1 cellular context compared by ENCODE assay signal in genomic region chr1:236550961-236551851, GRCh38.
TF ChIP-seq lines count a peak whose summit lies in the region.

No MANE protein-coding gene starts in this region.

TF ChIP-seq in A549, 52 proteins besides CTCF, POLR2A, EP300 and RAD21:
- TF ChIP-seq ESRRA (IDR thresholded peaks at IDR 0.05; ENCODE audit: borderline replicate concordance, low read length) (no peak), PBX3 (IDR thresholded peaks at IDR 0.05) (no peak), KDM5A (IDR thresholded peaks at IDR 0.05) (no peak), HOXA7 (CRISPR knock-in tag; IDR thresholded peaks at IDR 0.05) (0 out of 2 replicates have a peak, but pooled peaks have one; percentile 21), EHMT2 (IDR thresholded peaks at IDR 0.05; ENCODE audit: low read depth) (no peak), RARB (CRISPR knock-in tag; IDR thresholded peaks at IDR 0.05) (no peak), CBX2 (IDR thresholded peaks at IDR 0.05; ENCODE audit: borderline replicate concordance, low read depth) (no peak), ELK1 (IDR thresholded peaks at IDR 0.05; ENCODE audit: low read depth, low read length) (no peak)
